Comparison of ENCODE assay signal across 2 cellular contexts in the genomic region with DNA sequence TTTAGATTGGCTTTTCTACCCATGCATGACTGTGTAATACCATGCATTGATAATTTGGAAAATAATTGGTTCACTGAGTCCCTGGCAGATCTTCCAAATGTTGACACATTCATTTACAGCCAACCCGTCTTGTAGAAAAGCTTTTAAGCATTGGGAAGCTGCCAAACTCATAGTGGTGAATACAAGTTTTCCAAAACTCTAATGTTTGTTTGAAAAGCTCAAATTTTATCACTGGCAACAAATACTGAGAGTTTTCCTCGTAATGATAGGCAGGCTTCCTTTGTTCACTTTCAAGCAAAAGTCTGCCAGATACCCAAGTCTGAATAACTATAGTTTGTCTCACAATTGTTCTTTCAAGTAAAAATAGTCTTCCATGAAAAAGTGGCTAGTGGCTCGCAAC.
A peak's percentile ranks its signal among the peaks of the same experiment; 100 is the strongest.
TF ChIP-seq lines count a peak whose summit lies in the region.

No MANE protein-coding gene starts in this region.

TF ChIP-seq in SK-N-SH treated with all-trans-retinoic acid at 6 μM for 48 hours, 23 proteins besides CTCF, POLR2A, EP300 and RAD21:
- TF ChIP-seq ISL1 (CRISPR knock-in tag; IDR thresholded peaks at IDR 0.05) (peak; percentile 48), BACH2 (CRISPR knock-in tag; IDR thresholded peaks at IDR 0.05; ENCODE audit: borderline replicate concordance) (no peak)

TF ChIP-seq in SK-N-SH, 30 proteins besides CTCF, POLR2A, EP300 and RAD21:
- TF ChIP-seq, protein P1, sequence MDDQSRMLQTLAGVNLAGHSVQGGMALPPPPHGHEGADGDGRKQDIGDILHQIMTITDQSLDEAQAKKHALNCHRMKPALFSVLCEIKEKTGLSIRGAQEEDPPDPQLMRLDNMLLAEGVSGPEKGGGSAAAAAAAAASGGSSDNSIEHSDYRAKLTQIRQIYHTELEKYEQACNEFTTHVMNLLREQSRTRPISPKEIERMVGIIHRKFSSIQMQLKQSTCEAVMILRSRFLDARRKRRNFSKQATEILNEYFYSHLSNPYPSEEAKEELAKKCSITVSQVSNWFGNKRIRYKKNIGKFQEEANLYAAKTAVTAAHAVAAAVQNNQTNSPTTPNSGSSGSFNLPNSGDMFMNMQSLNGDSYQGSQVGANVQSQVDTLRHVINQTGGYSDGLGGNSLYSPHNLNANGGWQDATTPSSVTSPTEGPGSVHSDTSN (IDR thresholded peaks at IDR 0.05): no peak
- TF ChIP-seq FOSL2 (IDR thresholded peaks at IDR 0.05; ENCODE audit: borderline replicate concordance, low read depth) (no peak), FOXJ3 (CRISPR knock-in tag; IDR thresholded peaks at IDR 0.05) (no peak), RCOR1 (IDR thresholded peaks at IDR 0.05; ENCODE audit: low read length) (no peak), MEF2A (IDR thresholded peaks at IDR 0.05; ENCODE audit: borderline replicate concordance, low read depth) (no peak), NFIC (IDR thresholded peaks at IDR 0.05; ENCODE audit: borderline replicate concordance) (no peak), TAF1 (IDR thresholded peaks at IDR 0.05; ENCODE audit: borderline replicate concordance, low read depth, low read length) (no peak), POLR2AphosphoS5 (IDR thresholded peaks at IDR 0.05; ENCODE audit: low read depth, low read length) (no peak), TEAD4 (IDR thresholded peaks at IDR 0.05; ENCODE audit: borderline replicate concordance, insufficient read depth) (no peak), EZH2phosphoT487 (IDR thresholded peaks at IDR 0.05; ENCODE audit: borderline replicate concordance, low read depth) (no peak), RXRA (IDR thresholded peaks at IDR 0.05; ENCODE audit: borderline replicate concordance, low read depth) (no peak), JUND (IDR thresholded peaks at IDR 0.05) (no peak), SIN3A (IDR thresholded peaks at IDR 0.05; ENCODE audit: borderline replicate concordance, low read depth, low read length) (no peak), RFX5 (IDR thresholded peaks at IDR 0.05; ENCODE audit: low read length) (no peak), ELF1 (IDR thresholded peaks at IDR 0.05) (no peak), NRF1 (IDR thresholded peaks at IDR 0.05; ENCODE audit: low read depth, low read length) (no peak), TCF12 (IDR thresholded peaks at IDR 0.05) (no peak)
- TF ChIP-seq, protein P2, sequence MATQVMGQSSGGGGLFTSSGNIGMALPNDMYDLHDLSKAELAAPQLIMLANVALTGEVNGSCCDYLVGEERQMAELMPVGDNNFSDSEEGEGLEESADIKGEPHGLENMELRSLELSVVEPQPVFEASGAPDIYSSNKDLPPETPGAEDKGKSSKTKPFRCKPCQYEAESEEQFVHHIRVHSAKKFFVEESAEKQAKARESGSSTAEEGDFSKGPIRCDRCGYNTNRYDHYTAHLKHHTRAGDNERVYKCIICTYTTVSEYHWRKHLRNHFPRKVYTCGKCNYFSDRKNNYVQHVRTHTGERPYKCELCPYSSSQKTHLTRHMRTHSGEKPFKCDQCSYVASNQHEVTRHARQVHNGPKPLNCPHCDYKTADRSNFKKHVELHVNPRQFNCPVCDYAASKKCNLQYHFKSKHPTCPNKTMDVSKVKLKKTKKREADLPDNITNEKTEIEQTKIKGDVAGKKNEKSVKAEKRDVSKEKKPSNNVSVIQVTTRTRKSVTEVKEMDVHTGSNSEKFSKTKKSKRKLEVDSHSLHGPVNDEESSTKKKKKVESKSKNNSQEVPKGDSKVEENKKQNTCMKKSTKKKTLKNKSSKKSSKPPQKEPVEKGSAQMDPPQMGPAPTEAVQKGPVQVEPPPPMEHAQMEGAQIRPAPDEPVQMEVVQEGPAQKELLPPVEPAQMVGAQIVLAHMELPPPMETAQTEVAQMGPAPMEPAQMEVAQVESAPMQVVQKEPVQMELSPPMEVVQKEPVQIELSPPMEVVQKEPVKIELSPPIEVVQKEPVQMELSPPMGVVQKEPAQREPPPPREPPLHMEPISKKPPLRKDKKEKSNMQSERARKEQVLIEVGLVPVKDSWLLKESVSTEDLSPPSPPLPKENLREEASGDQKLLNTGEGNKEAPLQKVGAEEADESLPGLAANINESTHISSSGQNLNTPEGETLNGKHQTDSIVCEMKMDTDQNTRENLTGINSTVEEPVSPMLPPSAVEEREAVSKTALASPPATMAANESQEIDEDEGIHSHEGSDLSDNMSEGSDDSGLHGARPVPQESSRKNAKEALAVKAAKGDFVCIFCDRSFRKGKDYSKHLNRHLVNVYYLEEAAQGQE (IDR thresholded peaks at IDR 0.05; ENCODE audit: low read depth, low read length): no peak
